In the genomic region with DNA sequence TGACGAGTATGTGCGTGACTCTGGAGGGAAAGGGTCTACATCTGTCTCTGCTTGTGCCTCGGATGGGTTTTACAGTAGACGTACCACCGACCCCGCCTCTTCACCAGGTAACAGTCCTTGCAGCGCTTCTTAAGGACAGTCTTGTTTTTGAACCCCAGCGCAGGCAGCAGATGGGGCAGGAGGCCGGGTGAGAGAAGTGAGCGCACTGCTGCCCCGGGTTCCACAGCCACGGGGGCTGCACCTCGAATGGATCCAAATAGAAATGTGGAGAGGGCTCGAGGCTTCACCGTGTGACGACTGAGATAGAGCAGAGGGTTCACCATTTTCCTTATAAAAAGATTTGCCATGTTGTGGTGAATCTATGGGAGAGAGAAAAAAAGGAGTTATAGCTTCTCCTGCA, we compare ENCODE assay signal across 8 cellular contexts. TPM values are rescaled to one million over a fixed set of nuclear protein-coding genes. Genes with fewer than 3 reads are reported as not detected.
DNase-seq lines count a peak whose midpoint lies in the region; ATAC-seq and TF ChIP-seq lines count a peak whose summit lies in the region.
"Not testable (repeated sequence)": the region's sequence is repeated elsewhere in the genome, so short reads cannot be mapped to it uniquely, and the experiment has no call there.

No MANE protein-coding gene starts in this region.

- H2BK120ac ChIP-seq in trophoblast cell (ENCODE audit: insufficient read depth, low read length, poor library complexity) = not testable (repeated sequence)

- not testable (repeated sequence) for H3K9me3 ChIP-seq in CD8-positive, alpha-beta memory T cell (ENCODE audit: low read length); lower lobe of right lung; trophoblast cell (ENCODE audit: insufficient read depth, low read depth, low read length)

- peak overlapping the region; percentile 79 for H3K4me2 ChIP-seq in trophoblast cell (ENCODE audit: low read length)

- peak overlapping the region; percentile 9 for H3K4ac ChIP-seq in trophoblast cell (ENCODE audit: low read depth, low read length)

- not testable (repeated sequence) for H3K9me3 Mint-ChIP-seq in CD8-positive, alpha-beta memory T cell; activated CD4-positive, alpha-beta T cell treated with anti-CD3 and anti-CD28 coated beads for 36 hours (ENCODE audit: low read depth); type B pancreatic cell
- H3K9me3 Mint-ChIP-seq in brain = peaks cover 0 to 16% (median 10%) of the 10 kb centered on the region in 5 experiments

- POLR2A ChIA-PET in CD8-positive, alpha-beta memory T cell (lab: Charles Lee); activated CD4-positive, alpha-beta T cell treated with anti-CD3 and anti-CD28 coated beads for 36 hours (lab: Charles Lee): not testable (repeated sequence)

- H3K36me3 ChIP-seq in CD8-positive, alpha-beta memory T cell (ENCODE audit: insufficient read depth, low read length) = peaks cover 18% of the 10 kb centered on the region
- H3K36me3 ChIP-seq in lower lobe of right lung = peaks cover 29% of the 10 kb centered on the region
- H3K36me3 ChIP-seq in trophoblast cell (ENCODE audit: control insufficient read depth in 1 of 2, insufficient read depth in 2 of 2, low read length in 2 of 2) = peaks cover 24 to 28% of the 10 kb centered on the region in 2 experiments

- H4K8ac ChIP-seq in trophoblast cell (ENCODE audit: low read depth, low read length) = not testable (repeated sequence)

- not testable (repeated sequence) for H3K14ac ChIP-seq in trophoblast cell (ENCODE audit: low read length)

- H3K4me1 ChIP-seq in CD8-positive, alpha-beta memory T cell (ENCODE audit: insufficient read depth, low read length) = peaks cover 24% of the 10 kb centered on the region
- H3K4me1 ChIP-seq in lower lobe of right lung = peaks cover 16% of the 10 kb centered on the region
- not testable (repeated sequence) for H3K4me1 ChIP-seq in trophoblast cell (ENCODE audit: control insufficient read depth in 1 of 2, insufficient read depth in 2 of 2, low read length in 2 of 2)

- H3K79me1 ChIP-seq in trophoblast cell (ENCODE audit: low read length) = peaks cover 14% of the 10 kb centered on the region

- peak overlapping the region; percentile 1 for H4K12ac ChIP-seq in trophoblast cell (ENCODE audit: low read depth, low read length)

- H3K23ac ChIP-seq in trophoblast cell (ENCODE audit: low read length) = not testable (repeated sequence)

- intact Hi-C loops in activated CD4-positive, alpha-beta T cell treated with anti-CD3 and anti-CD28 coated beads for 36 hours (cut with DNase I, micrococcal nuclease) = loop anchor here in 1 of 2 experiments (2.0 to 10.0 kb wide), 4 partner anchors 484 to 1326 kb away; partner anchors contain the start of genes BRD9 and TRIP13
- intact Hi-C loops in lower lobe of right lung (cut with DNase I) = not testable (repeated sequence)

- peaks cover 47 to 83% (median 71%) of the 10 kb centered on the region in 3 donors for H3K4me1 Mint-ChIP-seq in CD8-positive, alpha-beta memory T cell
- peaks cover 56% of the 10 kb centered on the region for H3K4me1 Mint-ChIP-seq in activated CD4-positive, alpha-beta T cell treated with anti-CD3 and anti-CD28 coated beads for 36 hours
- H3K4me1 Mint-ChIP-seq in brain (peaks cover 70% of the 10 kb centered on the region), type B pancreatic cell (ENCODE audit: unreplicated experiment) (peaks cover 14% of the 10 kb centered on the region)

- H4K91ac ChIP-seq in trophoblast cell (ENCODE audit: low read depth, low read length) = not testable (repeated sequence)

- not testable (repeated sequence) for H3K27me3 ChIP-seq in CD8-positive, alpha-beta memory T cell (ENCODE audit: insufficient read depth, low read length, poor library complexity, severe bottlenecking); lower lobe of right lung (ENCODE audit: low read depth); trophoblast cell (ENCODE audit: insufficient read depth, low read length)

- peak overlapping the region; percentile 79 to 100 (median 98) for H3K4me3 Mint-ChIP-seq in CD8-positive, alpha-beta memory T cell
- peak overlapping the region; percentile 94 for H3K4me3 Mint-ChIP-seq in activated CD4-positive, alpha-beta T cell treated with anti-CD3 and anti-CD28 coated beads for 36 hours
- peak overlapping the region; percentile 85 to 99 (median 89) for H3K4me3 Mint-ChIP-seq in brain
- H3K4me3 Mint-ChIP-seq in type B pancreatic cell = peak overlapping the region; percentile 88

- ATAC-seq in activated CD4-positive, alpha-beta T cell treated with anti-CD3 and anti-CD28 coated beads for 36 hours; lower lobe of right lung: not testable (repeated sequence)

- not testable (repeated sequence) for H2AK5ac ChIP-seq in trophoblast cell (ENCODE audit: low read length)

- not testable (repeated sequence) for H2BK12ac ChIP-seq in trophoblast cell (ENCODE audit: low read length)

- TF ChIP-seq CTCF in LNCaP clone FGC (IDR thresholded peaks at IDR 0.05; ENCODE audit: control insufficient read depth, extremely low read depth, insufficient read depth); brain (conservative IDR thresholded peaks at IDR 0.05); fibroblast of pulmonary artery (IDR thresholded peaks at IDR 0.05; ENCODE audit: low read length, missing control alignments); lower lobe of right lung (IDR thresholded peaks at IDR 0.05); type B pancreatic cell (conservative IDR thresholded peaks at IDR 0.05): not testable (repeated sequence)

- H2BK5ac ChIP-seq in trophoblast cell (ENCODE audit: low read depth, low read length, poor library complexity) = not testable (repeated sequence)

- not testable (repeated sequence) for H2AFZ ChIP-seq in trophoblast cell (ENCODE audit: insufficient read depth, low read length, poor library complexity)

- H3K79me2 ChIP-seq in trophoblast cell (ENCODE audit: control insufficient read depth, insufficient read depth, low read length, poor library complexity) = not testable (repeated sequence)

- H3K9ac ChIP-seq in trophoblast cell (ENCODE audit: low read length) = peak overlapping the region; percentile 49

- peak in 1 of 5 donors; percentile 29 for DNase-seq in CD8-positive, alpha-beta memory T cell
- DNase-seq in LNCaP clone FGC (ENCODE audit: low read depth); activated CD4-positive, alpha-beta T cell treated with anti-CD3 and anti-CD28 coated beads for 36 hours; fibroblast of pulmonary artery (ENCODE audit: low read depth); lower lobe of right lung; trophoblast cell; type B pancreatic cell (ENCODE audit: extremely low spot score, unreplicated experiment): not testable (repeated sequence)

- H3K27me3 Mint-ChIP-seq in CD8-positive, alpha-beta memory T cell; activated CD4-positive, alpha-beta T cell treated with anti-CD3 and anti-CD28 coated beads for 36 hours; brain; type B pancreatic cell: not testable (repeated sequence)

- peak overlapping the region; percentile 46 for H3K4me3 ChIP-seq in CD8-positive, alpha-beta memory T cell (ENCODE audit: low read length)
- H3K4me3 ChIP-seq in LNCaP clone FGC (ENCODE audit: low read depth, low read length) = peak overlapping the region; percentile 83
- H3K4me3 ChIP-seq in fibroblast of pulmonary artery (replicated peaks; ENCODE audit: low read depth, low read length) = peak overlapping the region; percentile 90
- peak overlapping the region; percentile 100 for H3K4me3 ChIP-seq in lower lobe of right lung
- not testable (repeated sequence) for H3K4me3 ChIP-seq in trophoblast cell (ENCODE audit: low read depth, low read length)

- peaks cover 1 to 60% (median 12%) of the 10 kb centered on the region in 3 donors for H3K36me3 Mint-ChIP-seq in CD8-positive, alpha-beta memory T cell
- peaks cover 41% of the 10 kb centered on the region for H3K36me3 Mint-ChIP-seq in activated CD4-positive, alpha-beta T cell treated with anti-CD3 and anti-CD28 coated beads for 36 hours (ENCODE audit: low read depth)
- peaks cover 39% of the 10 kb centered on the region for H3K36me3 Mint-ChIP-seq in brain
- not testable (repeated sequence) for H3K36me3 Mint-ChIP-seq in type B pancreatic cell

- H3K18ac ChIP-seq in trophoblast cell (ENCODE audit: low read length) = not testable (repeated sequence)

- peak overlapping the region; percentile 52 for H3K27ac ChIP-seq in CD8-positive, alpha-beta memory T cell (ENCODE audit: low read depth, low read length)
- peak overlapping the region; percentile 89 for H3K27ac ChIP-seq in lower lobe of right lung
- not testable (repeated sequence) for H3K27ac ChIP-seq in trophoblast cell (ENCODE audit: low read depth, low read length)

- WGBS in trophoblast cell (ENCODE audit: extremely low coverage, insufficient coverage, insufficient read length) = no CpG with 5 or more reads among the region's 16 CpGs

- CTCF ChIA-PET in CD8-positive, alpha-beta memory T cell (lab: Charles Lee) = not testable (repeated sequence)
- CTCF ChIA-PET in activated CD4-positive, alpha-beta T cell treated with anti-CD3 and anti-CD28 coated beads for 36 hours (lab: Charles Lee) = interaction anchor here (0.7 to 1.2 kb wide), 3 partner anchors 10 to 35 kb away, joined by 3 read pairs; no protein-coding TSS in a partner anchor

- peak overlapping the region in 7 of 8 donors; percentile 58 to 99 (median 78) for H3K27ac Mint-ChIP-seq in CD8-positive, alpha-beta memory T cell
- H3K27ac Mint-ChIP-seq in activated CD4-positive, alpha-beta T cell treated with anti-CD3 and anti-CD28 coated beads for 36 hours = peak overlapping the region; percentile 85
- H3K27ac Mint-ChIP-seq in brain = peak overlapping the region in 4 of 5 experiments; percentile 52 to 73 (median 67)
- H3K27ac Mint-ChIP-seq in type B pancreatic cell = peak overlapping the region; percentile 63

RNA-seq across cellular contexts. Expression of gene MRPL36, which starts 1.0 kb away (rescaled TPM):
- total RNA-seq in CD8-positive, alpha-beta memory T cell = 10 to 100 TPM; 95.4 to 97.3 TPM
- polyA plus RNA-seq in CD8-positive, alpha-beta memory T cell = 80.1 TPM
- total RNA-seq in activated CD4-positive, alpha-beta T cell treated with anti-CD3 and anti-CD28 coated beads for 36 hours = 10 to 100 TPM; 51.4 to 64.9 TPM
- polyA plus RNA-seq in brain (ENCODE audit: insufficient read depth, low read depth, low replicate concordance) = 59.0 TPM
- total RNA-seq in lower lobe of right lung (25.1 TPM), type B pancreatic cell (ENCODE audit: low replicate concordance) (53.5 and 62.1 TPM in 2 replicates)
- polyA plus RNA-seq in trophoblast cell (2013) = 70.1 and 72.5 TPM in 2 replicates

RNA-seq across cellular contexts. Expression of gene NDUFS6, which starts 2.6 kb away (rescaled TPM):
- total RNA-seq in CD8-positive, alpha-beta memory T cell = 10 to 100 TPM; 43.4 to 44.2 TPM
- polyA plus RNA-seq in CD8-positive, alpha-beta memory T cell = 83.7 TPM
- 10 to 100 TPM; 18.8 to 37.1 TPM for total RNA-seq in activated CD4-positive, alpha-beta T cell treated with anti-CD3 and anti-CD28 coated beads for 36 hours
- polyA plus RNA-seq in brain (ENCODE audit: insufficient read depth, low read depth, low replicate concordance) = 95.6 TPM
- total RNA-seq in lower lobe of right lung = 21.3 TPM
- polyA plus RNA-seq in trophoblast cell (2013) = 83.0 and 83.7 TPM in 2 replicates
- total RNA-seq in type B pancreatic cell (ENCODE audit: low replicate concordance) = 33.8 and 37.7 TPM in 2 replicates
